In the genomic region with DNA sequence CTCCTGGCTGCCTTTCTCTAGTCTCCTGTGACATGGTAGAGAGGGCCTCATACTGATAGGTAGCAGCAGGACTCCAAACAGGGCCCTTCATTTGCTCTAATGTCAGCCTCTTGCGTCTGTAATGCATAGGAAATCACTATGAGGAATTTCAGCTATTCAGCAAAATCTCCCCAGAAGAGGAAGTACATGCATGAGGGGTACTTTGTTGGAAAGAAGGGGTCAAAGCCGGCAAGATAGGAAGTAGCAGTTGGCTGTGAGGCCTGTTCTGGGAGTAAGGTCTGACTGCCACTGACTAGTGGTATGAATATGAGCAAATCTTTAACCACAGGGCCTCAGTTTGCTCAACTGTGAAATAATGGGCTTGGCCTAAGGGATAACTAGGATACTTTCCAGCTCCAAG, we compare ENCODE assay signal across 1 cellular context.
TF ChIP-seq lines count a peak whose summit lies in the region.

No MANE protein-coding gene starts in this region.

TF ChIP-seq in WTC11, 78 proteins besides CTCF, POLR2A, EP300 and RAD21 (continued from another document):
- TF ChIP-seq, protein P1, sequence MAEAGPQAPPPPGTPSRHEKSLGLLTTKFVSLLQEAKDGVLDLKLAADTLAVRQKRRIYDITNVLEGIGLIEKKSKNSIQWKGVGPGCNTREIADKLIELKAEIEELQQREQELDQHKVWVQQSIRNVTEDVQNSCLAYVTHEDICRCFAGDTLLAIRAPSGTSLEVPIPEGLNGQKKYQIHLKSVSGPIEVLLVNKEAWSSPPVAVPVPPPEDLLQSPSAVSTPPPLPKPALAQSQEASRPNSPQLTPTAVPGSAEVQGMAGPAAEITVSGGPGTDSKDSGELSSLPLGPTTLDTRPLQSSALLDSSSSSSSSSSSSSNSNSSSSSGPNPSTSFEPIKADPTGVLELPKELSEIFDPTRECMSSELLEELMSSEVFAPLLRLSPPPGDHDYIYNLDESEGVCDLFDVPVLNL (CRISPR knock-in tag; IDR thresholded peaks at IDR 0.05; ENCODE audit: borderline replicate concordance, low read depth): no peak
- TF ChIP-seq NFYB (CRISPR knock-in tag; conservative IDR thresholded peaks at IDR 0.05; ENCODE audit: low read depth): no peak
- TF ChIP-seq IRF2 (CRISPR knock-in tag; IDR thresholded peaks at IDR 0.05; ENCODE audit: borderline replicate concordance, low read depth): no peak
- no peak for TF ChIP-seq ESRRA (CRISPR knock-in tag; IDR thresholded peaks at IDR 0.05; ENCODE audit: borderline replicate concordance)
- no peak for TF ChIP-seq TEAD4 (CRISPR knock-in tag; IDR thresholded peaks at IDR 0.05)
- TF ChIP-seq, protein P2, sequence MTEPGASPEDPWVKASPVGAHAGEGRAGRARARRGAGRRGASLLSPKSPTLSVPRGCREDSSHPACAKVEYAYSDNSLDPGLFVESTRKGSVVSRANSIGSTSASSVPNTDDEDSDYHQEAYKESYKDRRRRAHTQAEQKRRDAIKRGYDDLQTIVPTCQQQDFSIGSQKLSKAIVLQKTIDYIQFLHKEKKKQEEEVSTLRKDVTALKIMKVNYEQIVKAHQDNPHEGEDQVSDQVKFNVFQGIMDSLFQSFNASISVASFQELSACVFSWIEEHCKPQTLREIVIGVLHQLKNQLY (CRISPR knock-in tag; IDR thresholded peaks at IDR 0.05): no peak
- no peak for TF ChIP-seq RORB (CRISPR knock-in tag; IDR thresholded peaks at IDR 0.05)
- TF ChIP-seq, protein P3, sequence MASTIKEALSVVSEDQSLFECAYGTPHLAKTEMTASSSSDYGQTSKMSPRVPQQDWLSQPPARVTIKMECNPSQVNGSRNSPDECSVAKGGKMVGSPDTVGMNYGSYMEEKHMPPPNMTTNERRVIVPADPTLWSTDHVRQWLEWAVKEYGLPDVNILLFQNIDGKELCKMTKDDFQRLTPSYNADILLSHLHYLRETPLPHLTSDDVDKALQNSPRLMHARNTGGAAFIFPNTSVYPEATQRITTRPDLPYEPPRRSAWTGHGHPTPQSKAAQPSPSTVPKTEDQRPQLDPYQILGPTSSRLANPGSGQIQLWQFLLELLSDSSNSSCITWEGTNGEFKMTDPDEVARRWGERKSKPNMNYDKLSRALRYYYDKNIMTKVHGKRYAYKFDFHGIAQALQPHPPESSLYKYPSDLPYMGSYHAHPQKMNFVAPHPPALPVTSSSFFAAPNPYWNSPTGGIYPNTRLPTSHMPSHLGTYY (CRISPR knock-in tag; IDR thresholded peaks at IDR 0.05): no peak
- TF ChIP-seq, protein P4, sequence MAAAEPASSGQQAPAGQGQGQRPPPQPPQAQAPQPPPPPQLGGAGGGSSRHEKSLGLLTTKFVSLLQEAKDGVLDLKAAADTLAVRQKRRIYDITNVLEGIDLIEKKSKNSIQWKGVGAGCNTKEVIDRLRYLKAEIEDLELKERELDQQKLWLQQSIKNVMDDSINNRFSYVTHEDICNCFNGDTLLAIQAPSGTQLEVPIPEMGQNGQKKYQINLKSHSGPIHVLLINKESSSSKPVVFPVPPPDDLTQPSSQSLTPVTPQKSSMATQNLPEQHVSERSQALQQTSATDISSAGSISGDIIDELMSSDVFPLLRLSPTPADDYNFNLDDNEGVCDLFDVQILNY (CRISPR knock-in tag; IDR thresholded peaks at IDR 0.05): no peak
- TF ChIP-seq TCF7 (CRISPR knock-in tag; IDR thresholded peaks at IDR 0.05; ENCODE audit: low read depth): no peak
- TF ChIP-seq, protein P5, sequence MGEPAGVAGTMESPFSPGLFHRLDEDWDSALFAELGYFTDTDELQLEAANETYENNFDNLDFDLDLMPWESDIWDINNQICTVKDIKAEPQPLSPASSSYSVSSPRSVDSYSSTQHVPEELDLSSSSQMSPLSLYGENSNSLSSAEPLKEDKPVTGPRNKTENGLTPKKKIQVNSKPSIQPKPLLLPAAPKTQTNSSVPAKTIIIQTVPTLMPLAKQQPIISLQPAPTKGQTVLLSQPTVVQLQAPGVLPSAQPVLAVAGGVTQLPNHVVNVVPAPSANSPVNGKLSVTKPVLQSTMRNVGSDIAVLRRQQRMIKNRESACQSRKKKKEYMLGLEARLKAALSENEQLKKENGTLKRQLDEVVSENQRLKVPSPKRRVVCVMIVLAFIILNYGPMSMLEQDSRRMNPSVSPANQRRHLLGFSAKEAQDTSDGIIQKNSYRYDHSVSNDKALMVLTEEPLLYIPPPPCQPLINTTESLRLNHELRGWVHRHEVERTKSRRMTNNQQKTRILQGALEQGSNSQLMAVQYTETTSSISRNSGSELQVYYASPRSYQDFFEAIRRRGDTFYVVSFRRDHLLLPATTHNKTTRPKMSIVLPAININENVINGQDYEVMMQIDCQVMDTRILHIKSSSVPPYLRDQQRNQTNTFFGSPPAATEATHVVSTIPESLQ (CRISPR knock-in tag; IDR thresholded peaks at IDR 0.05): no peak
- TF ChIP-seq TP53 (CRISPR knock-in tag; IDR thresholded peaks at IDR 0.05): no peak
- TF ChIP-seq, protein P6, sequence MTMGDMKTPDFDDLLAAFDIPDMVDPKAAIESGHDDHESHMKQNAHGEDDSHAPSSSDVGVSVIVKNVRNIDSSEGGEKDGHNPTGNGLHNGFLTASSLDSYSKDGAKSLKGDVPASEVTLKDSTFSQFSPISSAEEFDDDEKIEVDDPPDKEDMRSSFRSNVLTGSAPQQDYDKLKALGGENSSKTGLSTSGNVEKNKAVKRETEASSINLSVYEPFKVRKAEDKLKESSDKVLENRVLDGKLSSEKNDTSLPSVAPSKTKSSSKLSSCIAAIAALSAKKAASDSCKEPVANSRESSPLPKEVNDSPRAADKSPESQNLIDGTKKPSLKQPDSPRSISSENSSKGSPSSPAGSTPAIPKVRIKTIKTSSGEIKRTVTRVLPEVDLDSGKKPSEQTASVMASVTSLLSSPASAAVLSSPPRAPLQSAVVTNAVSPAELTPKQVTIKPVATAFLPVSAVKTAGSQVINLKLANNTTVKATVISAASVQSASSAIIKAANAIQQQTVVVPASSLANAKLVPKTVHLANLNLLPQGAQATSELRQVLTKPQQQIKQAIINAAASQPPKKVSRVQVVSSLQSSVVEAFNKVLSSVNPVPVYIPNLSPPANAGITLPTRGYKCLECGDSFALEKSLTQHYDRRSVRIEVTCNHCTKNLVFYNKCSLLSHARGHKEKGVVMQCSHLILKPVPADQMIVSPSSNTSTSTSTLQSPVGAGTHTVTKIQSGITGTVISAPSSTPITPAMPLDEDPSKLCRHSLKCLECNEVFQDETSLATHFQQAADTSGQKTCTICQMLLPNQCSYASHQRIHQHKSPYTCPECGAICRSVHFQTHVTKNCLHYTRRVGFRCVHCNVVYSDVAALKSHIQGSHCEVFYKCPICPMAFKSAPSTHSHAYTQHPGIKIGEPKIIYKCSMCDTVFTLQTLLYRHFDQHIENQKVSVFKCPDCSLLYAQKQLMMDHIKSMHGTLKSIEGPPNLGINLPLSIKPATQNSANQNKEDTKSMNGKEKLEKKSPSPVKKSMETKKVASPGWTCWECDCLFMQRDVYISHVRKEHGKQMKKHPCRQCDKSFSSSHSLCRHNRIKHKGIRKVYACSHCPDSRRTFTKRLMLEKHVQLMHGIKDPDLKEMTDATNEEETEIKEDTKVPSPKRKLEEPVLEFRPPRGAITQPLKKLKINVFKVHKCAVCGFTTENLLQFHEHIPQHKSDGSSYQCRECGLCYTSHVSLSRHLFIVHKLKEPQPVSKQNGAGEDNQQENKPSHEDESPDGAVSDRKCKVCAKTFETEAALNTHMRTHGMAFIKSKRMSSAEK (CRISPR knock-in tag; IDR thresholded peaks at IDR 0.05; ENCODE audit: borderline replicate concordance): no peak
